ENCODE assay signal across 1 cellular context in the genomic region with DNA sequence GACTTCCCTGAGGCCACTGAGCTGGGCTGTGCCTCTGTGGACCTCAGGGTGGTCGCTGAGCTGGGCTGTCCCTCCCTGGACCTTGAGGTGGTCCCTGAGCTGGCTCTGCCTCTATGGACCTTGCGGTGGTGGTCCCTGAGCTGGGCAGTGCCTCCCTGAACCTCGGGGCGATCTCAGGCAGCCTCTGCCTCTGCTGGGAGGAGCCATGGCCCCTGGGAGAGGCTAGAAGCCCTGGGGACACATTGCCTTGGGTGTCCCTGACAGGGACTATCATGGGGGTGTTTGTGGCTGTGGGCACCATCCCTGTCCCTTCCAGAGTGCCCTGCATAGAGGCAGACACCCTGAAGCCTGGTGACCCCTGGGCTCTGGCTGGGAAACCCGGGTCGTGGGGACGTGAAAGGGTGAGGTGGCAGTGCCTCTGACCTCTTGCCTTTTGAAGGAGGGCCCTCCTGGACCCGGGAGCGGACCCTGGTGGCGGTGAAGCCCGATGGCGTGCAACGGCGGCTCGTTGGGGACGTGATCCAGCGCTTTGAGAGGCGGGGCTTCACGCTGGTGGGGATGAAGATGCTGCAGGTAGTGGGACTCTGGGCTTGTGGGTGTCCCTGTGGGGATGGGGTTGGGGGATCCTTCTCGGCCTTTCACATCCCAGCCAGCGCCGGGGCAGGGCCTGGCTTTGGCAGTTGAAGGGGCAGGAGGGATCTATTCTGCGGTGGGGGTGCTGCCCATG.
TF ChIP-seq lines count a peak whose summit lies in the region.

No MANE protein-coding gene starts in this region.

TF ChIP-seq in IMR-90, 13 proteins besides CTCF, POLR2A, EP300 and RAD21:
- TF ChIP-seq NFE2L2 (IDR thresholded peaks at IDR 0.05; ENCODE audit: low read depth, low read length) (no peak), FOS (IDR thresholded peaks at IDR 0.05; ENCODE audit: low read depth, low read length) (no peak), CEBPB (IDR thresholded peaks at IDR 0.05; ENCODE audit: low read depth, low read length) (no peak), MAFK (IDR thresholded peaks at IDR 0.05; ENCODE audit: low read depth, low read length) (no peak), RCOR1 (IDR thresholded peaks at IDR 0.05; ENCODE audit: insufficient replicate concordance, low read length) (no peak)
- TF ChIP-seq, protein P1, sequence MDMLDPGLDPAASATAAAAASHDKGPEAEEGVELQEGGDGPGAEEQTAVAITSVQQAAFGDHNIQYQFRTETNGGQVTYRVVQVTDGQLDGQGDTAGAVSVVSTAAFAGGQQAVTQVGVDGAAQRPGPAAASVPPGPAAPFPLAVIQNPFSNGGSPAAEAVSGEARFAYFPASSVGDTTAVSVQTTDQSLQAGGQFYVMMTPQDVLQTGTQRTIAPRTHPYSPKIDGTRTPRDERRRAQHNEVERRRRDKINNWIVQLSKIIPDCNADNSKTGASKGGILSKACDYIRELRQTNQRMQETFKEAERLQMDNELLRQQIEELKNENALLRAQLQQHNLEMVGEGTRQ (IDR thresholded peaks at IDR 0.05; ENCODE audit: low read depth, low read length): no peak
